ENCODE assay signal across 21 cellular contexts in the genomic region with DNA sequence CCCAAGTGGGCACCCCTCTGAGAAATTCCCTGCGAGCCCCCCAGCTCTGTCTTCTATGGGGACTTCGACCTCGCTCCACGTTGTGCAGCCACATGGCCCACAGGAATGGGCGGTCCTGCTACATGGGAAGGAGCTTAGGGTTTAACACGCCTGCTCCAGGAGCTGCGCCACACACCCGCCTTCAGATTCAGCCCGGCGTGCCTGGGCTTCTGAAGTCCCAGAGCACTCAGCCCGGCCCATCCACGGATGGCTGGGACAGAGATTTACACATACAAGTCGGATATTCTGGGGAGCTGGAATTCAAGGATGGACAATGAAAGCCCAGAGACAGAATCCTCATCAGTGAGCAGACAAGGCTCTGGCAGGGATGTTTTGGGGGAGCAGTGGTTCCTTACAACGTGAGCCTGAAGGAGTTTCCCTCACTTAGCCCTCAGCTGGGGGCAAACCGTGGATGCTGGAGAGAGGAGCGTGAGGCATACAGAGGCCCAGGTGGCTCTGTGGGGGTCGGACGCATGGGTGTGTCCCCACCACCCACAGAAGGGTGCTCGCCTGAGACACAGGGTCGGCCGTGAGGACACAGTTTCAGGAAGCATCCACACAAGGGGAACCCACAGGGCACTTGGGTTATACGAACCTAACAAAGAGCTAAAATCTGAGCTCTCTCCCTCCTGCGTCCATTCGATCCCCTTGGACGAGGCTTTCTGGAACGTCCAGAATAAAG.
A peak's percentile ranks its signal among the peaks of the same experiment; 100 is the strongest.
DNase-seq lines count a peak whose midpoint lies in the region; ATAC-seq and TF ChIP-seq lines count a peak whose summit lies in the region.
"Had no signal": no experiment of that assay in that cellular context is flagged by ENCODE, and none has a peak within 500 bp of the region (broad histone marks: within the 10 kb centered on the region; RNA-seq: fewer than 3 reads in every experiment).

No MANE protein-coding gene starts in this region.

- no peak for ATAC-seq in WTC11
- no peak for ATAC-seq in lower lobe of right lung
- no peak for ATAC-seq in GM18909 (IDR thresholded peaks at IDR 0.05; ENCODE audit: poor library complexity, unreplicated experiment)

- no peaks in the 10 kb centered on the region for H3K4me1 ChIP-seq in lower lobe of right lung
- H3K4me1 ChIP-seq: Caco-2, SJSA1 had no signal

- H3K36me3 ChIP-seq in lower lobe of right lung, result no peaks in the 10 kb centered on the region
- H3K36me3 ChIP-seq: SJSA1 had no signal

- no peaks in the 10 kb centered on the region for H3K4me1 Mint-ChIP-seq in WTC11
- H3K4me1 Mint-ChIP-seq: B cell; CD4-positive, CD25-positive, alpha-beta regulatory T cell had no signal

- no peaks in the 10 kb centered on the region for H3K27me3 ChIP-seq in lower lobe of right lung (ENCODE audit: low read depth)
- H3K27me3 ChIP-seq: SJSA1 had no signal

- no peak overlapping the region for H3K4me3 Mint-ChIP-seq in WTC11
- H3K4me3 Mint-ChIP-seq: B cell; CD4-positive, CD25-positive, alpha-beta regulatory T cell had no signal

- intact Hi-C loops in lower lobe of right lung (cut with DNase I), result no loop called here

- no peak overlapping the region for H3K27ac Mint-ChIP-seq in WTC11
- H3K27ac Mint-ChIP-seq: B cell had no signal

- no peak overlapping the region for H3K4me3 ChIP-seq in lower lobe of right lung
- H3K4me3 ChIP-seq: SJSA1 had no signal

- peaks cover 34% of the 10 kb centered on the region for H3K9me3 Mint-ChIP-seq in WTC11

- peaks cover 11% of the 10 kb centered on the region for H3K36me3 Mint-ChIP-seq in WTC11
- H3K36me3 Mint-ChIP-seq: CD4-positive, CD25-positive, alpha-beta regulatory T cell had no signal

- DNase-seq in activated CD4-positive, CD25-positive, alpha-beta regulatory T cell treated with anti-CD3 and anti-CD28 coated beads, Interleukin-2, amount 50 U/mL, for 72 hours, result peak; percentile 8
- no peak for DNase-seq in activated CD4-positive, CD25-positive, alpha-beta regulatory T cell (lab: John Stamatoyannopoulos, UW)
- DNase-seq in WTC11 (ENCODE audit: low spot score), result peak; percentile 9
- DNase-seq in lower lobe of right lung, result peak; percentile 28
- DNase-seq in stimulated activated CD8-positive, alpha-beta memory T cell treated with anti-CD3 and anti-CD28 coated beads, Interleukin-4, amount 100 ng/mL, for 48 hours, result peak; percentile 7
- no peak for DNase-seq in foreskin melanocyte
- no peak for DNase-seq in NCI-H510A treated with DMSO at 0.1 percent for 48 hours (lab: John Stamatoyannopoulos, UW)
- DNase-seq: Caco-2; CD4-positive, CD25-positive, alpha-beta regulatory T cell; EL; GOT3; MV-4-11; NCI-H1417; NCI-H1930; NCI-H446; OCI-M1 had no signal

- POLR2A ChIA-PET in WTC11 (lab: Charles Lee), result no interaction called here

- no peaks in the 10 kb centered on the region for H3K9me3 ChIP-seq in lower lobe of right lung
- H3K9me3 ChIP-seq: Caco-2 had no signal

- no peak for TF ChIP-seq CTCF in WTC11 (IDR thresholded peaks at IDR 0.05)
- no peak for TF ChIP-seq CTCF in lower lobe of right lung (IDR thresholded peaks at IDR 0.05)

- peaks cover 14% of the 10 kb centered on the region for H3K27me3 Mint-ChIP-seq in WTC11 (ENCODE audit: low read depth)

- H3K27ac ChIP-seq in lower lobe of right lung, result no peak overlapping the region
- H3K27ac ChIP-seq: 22Rv1, RWPE1, SJSA1 had no signal

- CTCF ChIA-PET in WTC11 (lab: Charles Lee), result interaction anchor here (1.4 kb wide), 1 partner anchor 16 kb away, joined by 4 read pairs; no protein-coding TSS in a partner anchor

TF ChIP-seq in WTC11, 78 proteins besides CTCF, POLR2A, EP300 and RAD21:
- no peak for TF ChIP-seq GABPB1 (CRISPR knock-in tag; IDR thresholded peaks at IDR 0.05)
- TF ChIP-seq MYBL2 (CRISPR knock-in tag; IDR thresholded peaks at IDR 0.05), result no peak
- no peak for TF ChIP-seq GRHL2 (CRISPR knock-in tag; IDR thresholded peaks at IDR 0.05; ENCODE audit: insufficient replicate concordance, severe bottlenecking)
- TF ChIP-seq, protein P1, sequence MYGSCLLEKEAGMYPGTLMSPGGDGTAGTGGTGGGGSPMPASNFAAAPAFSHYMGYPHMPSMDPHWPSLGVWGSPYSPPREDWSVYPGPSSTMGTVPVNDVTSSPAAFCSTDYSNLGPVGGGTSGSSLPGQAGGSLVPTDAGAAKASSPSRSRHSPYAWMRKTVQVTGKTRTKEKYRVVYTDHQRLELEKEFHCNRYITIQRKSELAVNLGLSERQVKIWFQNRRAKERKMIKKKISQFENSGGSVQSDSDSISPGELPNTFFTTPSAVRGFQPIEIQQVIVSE (CRISPR knock-in tag; IDR thresholded peaks at IDR 0.05; ENCODE audit: borderline replicate concordance), result no peak
- no peak for TF ChIP-seq NFE2L1 (CRISPR knock-in tag; IDR thresholded peaks at IDR 0.05)
- TF ChIP-seq, protein P2, sequence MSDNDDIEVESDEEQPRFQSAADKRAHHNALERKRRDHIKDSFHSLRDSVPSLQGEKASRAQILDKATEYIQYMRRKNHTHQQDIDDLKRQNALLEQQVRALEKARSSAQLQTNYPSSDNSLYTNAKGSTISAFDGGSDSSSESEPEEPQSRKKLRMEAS (CRISPR knock-in tag; IDR thresholded peaks at IDR 0.05), result no peak
- no peak for TF ChIP-seq IRF2 (CRISPR knock-in tag; IDR thresholded peaks at IDR 0.05; ENCODE audit: borderline replicate concordance, low read depth)
- TF ChIP-seq, protein P3, sequence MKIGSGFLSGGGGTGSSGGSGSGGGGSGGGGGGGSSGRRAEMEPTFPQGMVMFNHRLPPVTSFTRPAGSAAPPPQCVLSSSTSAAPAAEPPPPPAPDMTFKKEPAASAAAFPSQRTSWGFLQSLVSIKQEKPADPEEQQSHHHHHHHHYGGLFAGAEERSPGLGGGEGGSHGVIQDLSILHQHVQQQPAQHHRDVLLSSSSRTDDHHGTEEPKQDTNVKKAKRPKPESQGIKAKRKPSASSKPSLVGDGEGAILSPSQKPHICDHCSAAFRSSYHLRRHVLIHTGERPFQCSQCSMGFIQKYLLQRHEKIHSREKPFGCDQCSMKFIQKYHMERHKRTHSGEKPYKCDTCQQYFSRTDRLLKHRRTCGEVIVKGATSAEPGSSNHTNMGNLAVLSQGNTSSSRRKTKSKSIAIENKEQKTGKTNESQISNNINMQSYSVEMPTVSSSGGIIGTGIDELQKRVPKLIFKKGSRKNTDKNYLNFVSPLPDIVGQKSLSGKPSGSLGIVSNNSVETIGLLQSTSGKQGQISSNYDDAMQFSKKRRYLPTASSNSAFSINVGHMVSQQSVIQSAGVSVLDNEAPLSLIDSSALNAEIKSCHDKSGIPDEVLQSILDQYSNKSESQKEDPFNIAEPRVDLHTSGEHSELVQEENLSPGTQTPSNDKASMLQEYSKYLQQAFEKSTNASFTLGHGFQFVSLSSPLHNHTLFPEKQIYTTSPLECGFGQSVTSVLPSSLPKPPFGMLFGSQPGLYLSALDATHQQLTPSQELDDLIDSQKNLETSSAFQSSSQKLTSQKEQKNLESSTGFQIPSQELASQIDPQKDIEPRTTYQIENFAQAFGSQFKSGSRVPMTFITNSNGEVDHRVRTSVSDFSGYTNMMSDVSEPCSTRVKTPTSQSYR (CRISPR knock-in tag; IDR thresholded peaks at IDR 0.05), result no peak
- TF ChIP-seq, protein P4, sequence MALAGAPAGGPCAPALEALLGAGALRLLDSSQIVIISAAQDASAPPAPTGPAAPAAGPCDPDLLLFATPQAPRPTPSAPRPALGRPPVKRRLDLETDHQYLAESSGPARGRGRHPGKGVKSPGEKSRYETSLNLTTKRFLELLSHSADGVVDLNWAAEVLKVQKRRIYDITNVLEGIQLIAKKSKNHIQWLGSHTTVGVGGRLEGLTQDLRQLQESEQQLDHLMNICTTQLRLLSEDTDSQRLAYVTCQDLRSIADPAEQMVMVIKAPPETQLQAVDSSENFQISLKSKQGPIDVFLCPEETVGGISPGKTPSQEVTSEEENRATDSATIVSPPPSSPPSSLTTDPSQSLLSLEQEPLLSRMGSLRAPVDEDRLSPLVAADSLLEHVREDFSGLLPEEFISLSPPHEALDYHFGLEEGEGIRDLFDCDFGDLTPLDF (CRISPR knock-in tag; IDR thresholded peaks at IDR 0.05), result no peak
- no peak for TF ChIP-seq ZNF423 (CRISPR knock-in tag; IDR thresholded peaks at IDR 0.05)
- no peak for TF ChIP-seq ZNF317 (CRISPR knock-in tag; IDR thresholded peaks at IDR 0.05; ENCODE audit: borderline replicate concordance, low read depth)
- TF ChIP-seq JUN (CRISPR knock-in tag; IDR thresholded peaks at IDR 0.05), result no peak
- no peak for TF ChIP-seq ZNF671 (CRISPR knock-in tag; IDR thresholded peaks at IDR 0.05)
- no peak for TF ChIP-seq FOXP1 (CRISPR knock-in tag; IDR thresholded peaks at IDR 0.05; ENCODE audit: borderline replicate concordance)
TF ChIP-seq in WTC11: peak in this region for 0.

Comparison
In these comparisons a context has a peak if more than half of its experiments do, and no peak if none do; other contexts are left out.
1. DNase-seq: peak in activated CD4-positive, CD25-positive, alpha-beta regulatory T cell treated with anti-CD3 and anti-CD28 coated beads, Interleukin-2, amount 50 U/mL, for 72 hours (single experiment), WTC11 (single experiment), lower lobe of right lung (single experiment) and stimulated activated CD8-positive, alpha-beta memory T cell treated with anti-CD3 and anti-CD28 coated beads, Interleukin-4, amount 100 ng/mL, for 48 hours (single experiment); none in activated CD4-positive, CD25-positive, alpha-beta regulatory T cell (0 of 4), foreskin melanocyte (single experiment) and NCI-H510A treated with DMSO at 0.1 percent for 48 hours (single experiment).